Comparison of ENCODE assay signal across 7 cellular contexts in the genomic region with DNA sequence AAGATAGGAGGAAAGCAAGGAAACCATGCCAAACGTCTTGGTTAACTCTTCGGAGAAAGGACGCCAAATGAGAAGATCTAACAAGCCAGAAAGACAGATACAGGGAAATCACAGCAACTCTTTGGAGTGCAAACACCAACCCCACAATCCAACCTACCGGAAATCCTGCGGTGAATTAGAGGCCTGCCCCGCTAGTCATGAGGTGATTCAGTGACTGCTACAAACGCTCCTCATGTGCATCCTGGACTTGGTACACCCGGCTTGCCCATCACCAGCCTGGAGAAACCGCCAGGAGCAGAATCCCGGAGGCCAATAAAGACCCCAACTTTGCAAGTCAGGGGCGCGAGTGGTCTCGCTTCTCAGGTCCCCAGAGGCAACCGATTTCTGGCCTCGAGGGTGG. TPM values are rescaled to one million over a fixed set of nuclear protein-coding genes. Genes with fewer than 3 reads are reported as not detected.
DNase-seq lines count a peak whose midpoint lies in the region; ATAC-seq, FAIRE-seq and TF ChIP-seq lines count a peak whose summit lies in the region.
"Not testable (repeated sequence)": the region's sequence is repeated elsewhere in the genome, so short reads cannot be mapped to it uniquely, and the experiment has no call there.

No MANE protein-coding gene starts in this region.

- 0% methylated on average over 6 of the region's 15 CpGs; no CpG with 5 or more reads in 2 of the 4 donors for WGBS in adrenal gland, 4 donors

- H3K4me3 Mint-ChIP-seq in memory B cell, result peak overlapping the region; percentile 97

- H3K27me3 Mint-ChIP-seq in memory B cell, result not testable (repeated sequence)

- not testable (repeated sequence) for H3K9me3 ChIP-seq in WERI-Rb-1 (ENCODE audit: severe bottlenecking); adrenal gland (replicated peaks in 1 of 3); fibroblast of lung (ENCODE audit: control insufficient read depth, insufficient read depth, low read depth, low read length); skeletal muscle tissue (ENCODE audit: control insufficient read depth in 3 of 3, low read length in 3 of 3)

- not testable (repeated sequence) for H3K36me3 Mint-ChIP-seq in memory B cell

- peak overlapping the region; percentile 59 for H3K27ac ChIP-seq in WERI-Rb-1
- H3K27ac ChIP-seq in adrenal gland, result peak overlapping the region in 2 of 5 donors; percentile 47 to 89
- peak overlapping the region; percentile 34 for H3K27ac ChIP-seq in fibroblast of lung (ENCODE audit: insufficient read depth, low read length)
- not testable (repeated sequence) for H3K27ac ChIP-seq in skeletal muscle tissue (ENCODE audit: low read depth, low read length)

- not testable (repeated sequence) for H3K4me1 Mint-ChIP-seq in memory B cell

- not testable (repeated sequence) for H3K4me2 ChIP-seq in fibroblast of lung (ENCODE audit: extremely low read depth, insufficient read depth, low read length)

- intact Hi-C loops in adrenal gland (cut with DNase I), result not testable (repeated sequence)

- not testable (repeated sequence) for H3K36me3 ChIP-seq in WERI-Rb-1; adrenal gland (replicated peaks in 1 of 2); fibroblast of lung (ENCODE audit: control insufficient read depth, insufficient read depth, low read length); skeletal muscle tissue (ENCODE audit: control insufficient read depth in 3 of 3, insufficient read depth in 3 of 3, low read length in 3 of 3)

- TF ChIP-seq CTCF in WERI-Rb-1 (IDR thresholded peaks at IDR 0.05; ENCODE audit: low read depth, low read length); adrenal gland (IDR thresholded peaks at IDR 0.05); fibroblast of lung (conservative IDR thresholded peaks at IDR 0.05 in 1 of 2, IDR thresholded peaks at IDR 0.05 in 1 of 2; ENCODE audit: low read depth in 1 of 2, low read length in 2 of 2): not testable (repeated sequence)

- H2AFZ ChIP-seq in fibroblast of lung (ENCODE audit: low read length), result not testable (repeated sequence)

- not testable (repeated sequence) for H3K9me3 Mint-ChIP-seq in memory B cell

- DNase-seq in GM19239 (ENCODE audit: insufficient read length, low spot score); WERI-Rb-1; fibroblast of lung (ENCODE audit: low read depth in 2 of 2); memory B cell (ENCODE audit: low spot score in 2 of 2): not testable (repeated sequence)
- peak in 5 of 7 donors; percentile 15 to 26 (median 18) for DNase-seq in adrenal gland

- H3K79me2 ChIP-seq in fibroblast of lung (ENCODE audit: control insufficient read depth, insufficient read depth, low read length), result not testable (repeated sequence)

- peak overlapping the region; percentile 73 for H3K4me3 ChIP-seq in WERI-Rb-1 (ENCODE audit: low read depth, low read length)
- H3K4me3 ChIP-seq in adrenal gland, result peak overlapping the region in 2 of 4 donors; percentile 65 to 75
- H3K4me3 ChIP-seq in fibroblast of lung (replicated peaks in 1 of 4; ENCODE audit: control extremely low read depth in 1 of 4, insufficient read depth in 1 of 4, low read depth in 3 of 4, low read length in 4 of 4), result peak overlapping the region; percentile 34 to 62 (median 50)
- peak overlapping the region; percentile 54 to 69 (median 56) for H3K4me3 ChIP-seq in skeletal muscle tissue (ENCODE audit: low read length in 3 of 3)

- not testable (repeated sequence) for H3K27ac Mint-ChIP-seq in memory B cell

- peak; percentile 41 for ATAC-seq in HG03460 (IDR thresholded peaks at IDR 0.05; ENCODE audit: unreplicated experiment)
- ATAC-seq in memory B cell (ENCODE audit: low read depth), result peak; percentile 55

- not testable (repeated sequence) for H4K20me1 ChIP-seq in fibroblast of lung (ENCODE audit: control insufficient read depth, extremely low read depth, insufficient read depth, low read length)

- H3K27me3 ChIP-seq in WERI-Rb-1 (ENCODE audit: insufficient read depth, low read depth, severe bottlenecking); adrenal gland; fibroblast of lung (ENCODE audit: control insufficient read depth, insufficient read depth, low read length); skeletal muscle tissue (ENCODE audit: control insufficient read depth in 3 of 3, insufficient read depth in 3 of 3, low read length in 3 of 3): not testable (repeated sequence)

- H3K4me1 ChIP-seq in adrenal gland (replicated peaks in 1 of 2); fibroblast of lung (ENCODE audit: control insufficient read depth, extremely low read depth, insufficient read depth, low read length); skeletal muscle tissue (ENCODE audit: control insufficient read depth in 3 of 3, insufficient read depth in 3 of 3, low read length in 3 of 3): not testable (repeated sequence)

- not testable (repeated sequence) for H3K9ac ChIP-seq in fibroblast of lung (ENCODE audit: insufficient read depth, low read length); skeletal muscle tissue (ENCODE audit: low read depth in 1 of 3, low read length in 3 of 3)

- not testable (repeated sequence) for TF ChIP-seq POLR2A in adrenal gland (IDR thresholded peaks at IDR 0.05)

- FAIRE-seq in GM19239 (lab: Jason Lieb, UNC), result peak; percentile 14

RNA-seq across cellular contexts. Expression of gene NBPF15, which starts 0.8 kb away (rescaled TPM):
- total RNA-seq in adrenal gland, result 10 to 100 TPM in 7 of 8 donors, 1 to 10 TPM in 1; 6.9 to 32.3 (median 18.7) TPM
- 10 to 100 TPM; 13.1 to 28.1 (median 13.1) TPM for polyA plus RNA-seq in adrenal gland
- total RNA-seq in fibroblast of lung, result 36.7 and 51.2 TPM in 2 replicates
- polyA plus RNA-seq in fibroblast of lung, result 31.9 and 35.7 TPM in 2 replicates
- polyA plus RNA-seq in fibroblast of lung (2012), result 18.7 and 22.0 TPM in 2 replicates
- 53.1 and 86.8 TPM in 2 replicates for polyA minus RNA-seq in fibroblast of lung (ENCODE audit: low replicate concordance)
- 37.6 TPM for total RNA-seq in skeletal muscle tissue
